ENCODE assay signal across 1 cellular context in genomic region chr15:70493787-70494514, GRCh38.
TF ChIP-seq lines count a peak whose summit lies in the region.

No MANE protein-coding gene starts in this region.

TF ChIP-seq in HCT116, 20 proteins besides CTCF, POLR2A, EP300 and RAD21 (continued from another document):
- TF ChIP-seq REST (IDR thresholded peaks at IDR 0.05; ENCODE audit: low read depth) (no peak), TCF7L2 (IDR thresholded peaks at IDR 0.05; ENCODE audit: borderline replicate concordance, extremely low read depth, insufficient read depth, insufficient read length) (no peak)
